ENCODE assay signal across 34 cellular contexts in the genomic region with DNA sequence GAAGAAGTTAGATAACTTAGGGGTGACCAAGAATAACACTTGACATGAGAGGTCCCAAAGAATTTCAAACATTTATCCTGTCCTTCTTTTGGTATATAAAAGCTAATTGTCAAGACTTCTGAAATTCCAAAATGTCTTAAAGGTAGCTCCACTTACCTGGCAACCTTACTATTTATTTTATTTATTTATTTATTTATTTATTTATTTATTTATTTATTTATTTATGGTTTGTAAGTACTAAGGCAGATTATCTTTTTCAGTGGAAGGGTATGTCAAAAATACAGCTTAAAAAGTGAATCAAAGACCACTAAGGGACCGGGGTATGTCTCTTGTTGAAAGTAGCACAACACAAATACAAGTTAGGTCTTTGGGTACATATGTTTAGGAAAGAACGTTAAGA.
"Had no signal": no experiment of that assay in that cellular context is flagged by ENCODE, and none has a peak within 500 bp of the region (broad histone marks: within the 10 kb centered on the region; RNA-seq: fewer than 3 reads in every experiment).

No MANE protein-coding gene starts in this region.

- H3K4me3 ChIP-seq: MG63 had no signal

- H3K9me3 ChIP-seq: MG63 had no signal

- DNase-seq: Karpas-422, Kasumi-1, MG63, MM.1S, MV-4-11, NCI-H1048, NCI-H1092, NCI-H1092 treated with DMSO at 0.1 percent for 48 hours, NCI-H1105, NCI-H1105 treated with DMSO at 0.1 percent for 48 hours, NCI-H1417, NCI-H1417 treated with DMSO at 0.1 percent for 48 hours, NCI-H1436, NCI-H1436 treated with DMSO at 0.1 percent for 48 hours, NCI-H146, NCI-H1694, NCI-H1694 treated with DMSO at 0.1 percent for 48 hours, NCI-H187, NCI-H187 treated with DMSO at 0.1 percent for 48 hours, NCI-H1930, NCI-H2029, NCI-H2029 treated with DMSO at 0.1 percent for 48 hours, NCI-H2081, NCI-H2081 treated with DMSO at 0.1 percent for 48 hours, NCI-H2107, NCI-H2171, NCI-H2171 treated with DMSO at 0.1 percent for 48 hours, NCI-H2227 treated with DMSO at 0.1 percent for 48 hours, NCI-H226, NCI-H345, NCI-H446 treated with DMSO at 0.1 percent for 48 hours, NCI-H510A, NCI-H510A treated with DMSO at 0.1 percent for 48 hours, NCI-H524 had no signal

- H3K36me3 ChIP-seq: MG63 had no signal

- H3K27me3 ChIP-seq: MG63 had no signal
